14 cellular contexts compared by ENCODE assay signal in genomic region chr14:105532111-105532623, GRCh38. TPM values are rescaled to one million over a fixed set of nuclear protein-coding genes. Genes with fewer than 3 reads are reported as not detected.
"Had no signal": no experiment of that assay in that cellular context is flagged by ENCODE, and none has a peak within 500 bp of the region (broad histone marks: within the 10 kb centered on the region; RNA-seq: fewer than 3 reads in every experiment).

No MANE protein-coding gene starts in this region.

- H3K9me3 Mint-ChIP-seq: activated naive CD4-positive, alpha-beta T cell treated with anti-CD3 and anti-CD28 coated beads, Interleukin-2, amount 10 ng/mL, durations not matched to agents 7 days and 5 days; mesothelial cell of epicardium; T-helper 2 cell treated with Interferon-gamma antibody and Interleukin-4, amounts not matched to agents 5 μg/mL and 100 μg/mL, for 36 hours had no signal

- H3K4me3 Mint-ChIP-seq: activated naive CD4-positive, alpha-beta T cell treated with anti-CD3 and anti-CD28 coated beads, Interleukin-2, amount 10 ng/mL, durations not matched to agents 7 days and 5 days; mesothelial cell of epicardium; T-helper 2 cell treated with Interferon-gamma antibody and Interleukin-4, amounts not matched to agents 5 μg/mL and 100 μg/mL, for 36 hours had no signal

- ATAC-seq: activated CD4-positive, CD25-positive, alpha-beta regulatory T cell treated with anti-CD3 and anti-CD28 coated beads, Interleukin-2, amount 50 U/mL, for 24 hours; body of pancreas; heart right ventricle had no signal

- H3K4me3 ChIP-seq: body of pancreas, heart right ventricle, skin epidermis had no signal

- H3K27ac ChIP-seq: body of pancreas, heart right ventricle, skin epidermis had no signal

- H3K27ac Mint-ChIP-seq: activated naive CD4-positive, alpha-beta T cell treated with anti-CD3 and anti-CD28 coated beads, Interleukin-2, amount 10 ng/mL, durations not matched to agents 7 days and 5 days; mesothelial cell of epicardium; T-helper 2 cell treated with Interferon-gamma antibody and Interleukin-4, amounts not matched to agents 5 μg/mL and 100 μg/mL, for 36 hours had no signal

- H3K36me3 Mint-ChIP-seq: activated naive CD4-positive, alpha-beta T cell treated with anti-CD3 and anti-CD28 coated beads, Interleukin-2, amount 10 ng/mL, durations not matched to agents 7 days and 5 days; mesothelial cell of epicardium had no signal

- H3K36me3 ChIP-seq: heart right ventricle had no signal

- H3K9me3 ChIP-seq: body of pancreas, heart right ventricle had no signal

- DNase-seq: activated CD4-positive, alpha-beta T cell treated with anti-CD3 and anti-CD28 coated beads, Interleukin-2, amount 50 U/mL, for 48 hours; amniotic stem cell; body of pancreas; central memory CD4-positive, alpha-beta T cell; cortex of kidney; effector CD8-positive, alpha-beta T cell; substantia nigra had no signal

RNA-seq across cellular contexts. Expression of gene CRIP1, which starts 45.5 kb away (rescaled TPM):
- total RNA-seq: frontal cortex had no signal
